ENCODE assay signal across 9 cellular contexts in the genomic region with DNA sequence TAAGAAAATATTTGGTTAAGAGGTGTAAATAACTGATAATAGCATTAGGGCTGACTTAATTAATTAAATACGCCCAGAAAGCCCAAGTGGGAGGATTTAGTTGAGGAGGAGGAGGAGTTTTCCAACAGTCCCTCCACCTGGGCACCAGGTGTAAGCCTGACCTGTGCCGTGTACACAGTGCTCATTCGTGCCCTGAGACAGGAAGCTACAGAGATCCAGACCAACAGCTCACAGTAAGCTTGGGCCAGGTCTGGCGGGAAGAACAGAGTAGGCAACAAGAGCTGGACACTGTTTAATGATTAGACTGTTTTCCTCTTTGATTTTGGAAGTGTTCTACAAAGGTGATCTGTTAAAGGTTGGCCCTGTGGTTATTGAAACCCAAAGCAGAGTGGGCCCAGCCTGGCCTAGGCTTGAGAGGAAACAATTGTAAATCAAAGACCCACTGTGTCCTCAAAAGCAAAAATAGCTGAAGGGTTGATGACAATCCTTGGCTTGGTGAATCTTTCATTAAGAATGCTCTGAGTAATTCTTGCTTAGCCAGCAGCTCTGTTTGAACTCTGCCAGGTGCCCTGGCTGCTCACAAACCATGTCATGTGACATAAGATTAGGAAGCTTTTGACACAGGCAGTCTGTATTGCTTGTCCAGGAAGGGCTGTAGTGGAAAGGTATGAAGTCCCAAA. TPM values are rescaled to one million over a fixed set of nuclear protein-coding genes. Genes with fewer than 3 reads are reported as not detected.
DNase-seq lines count a peak whose midpoint lies in the region; ATAC-seq and TF ChIP-seq lines count a peak whose summit lies in the region.
"Had no signal": no experiment of that assay in that cellular context is flagged by ENCODE, and none has a peak within 500 bp of the region (broad histone marks: within the 10 kb centered on the region; RNA-seq: fewer than 3 reads in every experiment).

No MANE protein-coding gene starts in this region.

- H3K27me3 ChIP-seq in body of pancreas = no peaks in the 10 kb centered on the region

- ATAC-seq in body of pancreas (peak; percentile 92), HG02981 (IDR thresholded peaks at IDR 0.05; ENCODE audit: unreplicated experiment) (no peak), HG03460 (IDR thresholded peaks at IDR 0.05; ENCODE audit: unreplicated experiment) (no peak)

- DNase-seq in COLO668 (lab: John Stamatoyannopoulos, UW; ENCODE audit: unreplicated experiment) = peak; percentile 41
- DNase-seq in HPDE6-E6E7 (ENCODE audit: extremely low spot score) = peak; percentile 75
- DNase-seq in body of pancreas = peak; percentile 57 to 81 (median 74)
- DNase-seq in lung microvascular endothelial cell (ENCODE audit: low read depth in 2 of 2) = peak; percentile 27 to 40
- DNase-seq in ecto neural progenitor cell (ENCODE audit: low spot score) = no peak
- DNase-seq in hippocampal formation (lab: John Stamatoyannopoulos, UW) = no peak

- intact Hi-C loops in body of pancreas (cut with DNase I) = no loop called here

- H3K36me3 ChIP-seq in body of pancreas (replicated peaks in 1 of 2; ENCODE audit: insufficient read depth in 1 of 2, low read depth in 2 of 2) = no peaks in the 10 kb centered on the region

- no peak for TF ChIP-seq POLR2A in body of pancreas (IDR thresholded peaks at IDR 0.05)

- H3K9me3 ChIP-seq in body of pancreas = no peaks in the 10 kb centered on the region

- WGBS in body of pancreas, 2 donors = 24 to 26% methylated on average over 4 of the region's 4 CpGs

- H3K4me3 ChIP-seq in body of pancreas = no peak overlapping the region
- H3K4me3 ChIP-seq: SK-N-MC had no signal

- peaks cover 35% of the 10 kb centered on the region for H3K4me1 ChIP-seq in body of pancreas

- H3K27ac ChIP-seq in body of pancreas = peak overlapping the region; percentile 52 to 79 (median 66)
- H3K27ac ChIP-seq: SK-N-MC had no signal

- no peak for TF ChIP-seq CTCF in body of pancreas (IDR thresholded peaks at IDR 0.05)

RNA-seq across cellular contexts. Expression of gene SQOR, which starts 13.8 kb away (rescaled TPM):
- total RNA-seq in body of pancreas = 10 to 100 TPM; 15.8 to 41.8 TPM
- 118 and 162 TPM in 2 replicates for total RNA-seq in lung microvascular endothelial cell

Comparison
In these comparisons a context has a peak if more than half of its experiments do, and no peak if none do; other contexts are left out.
1. DNase-seq: peak in COLO668 (single experiment), HPDE6-E6E7 (single experiment), body of pancreas (4 of 4) and lung microvascular endothelial cell (2 of 2); none in ecto neural progenitor cell (single experiment) and hippocampal formation (0 of 2).